Comparison of ENCODE assay signal across 28 cellular contexts in genomic region chr1:45047032-45047431, GRCh38. TPM values are rescaled to one million over a fixed set of nuclear protein-coding genes. Genes with fewer than 3 reads are reported as not detected.
DNase-seq lines count a peak whose midpoint lies in the region; ATAC-seq, FAIRE-seq and TF ChIP-seq lines count a peak whose summit lies in the region.
"Had no signal": no experiment of that assay in that cellular context is flagged by ENCODE, and none has a peak within 500 bp of the region (broad histone marks: within the 10 kb centered on the region; RNA-seq: fewer than 3 reads in every experiment).

No MANE protein-coding gene starts in this region.

- H3K4me3 ChIP-seq in BLaER1 treated with 17β-estradiol and CSF1 and Interleukin-3, amounts not matched to agents 10 nM and 100 nM = no peak overlapping the region
- H3K4me3 ChIP-seq: A549, SJSA1 had no signal

- ATAC-seq in activated T-helper 17 cell treated with anti-CD3 and anti-CD28 coated beads, Interleukin-2, amount 50 U/mL, for 72 hours (replicated peaks) = peak; percentile 79
- no peak for ATAC-seq in HG02678 (IDR thresholded peaks at IDR 0.05; ENCODE audit: unreplicated experiment)
- ATAC-seq in HG02623 (IDR thresholded peaks at IDR 0.05; ENCODE audit: unreplicated experiment) = no peak
- ATAC-seq: A549; CD8-positive, alpha-beta T cell had no signal

- H3K27ac ChIP-seq in BLaER1 treated with 17β-estradiol and CSF1 and Interleukin-3, amounts not matched to agents 10 nM and 100 nM = no peak overlapping the region
- H3K27ac ChIP-seq: A549, C4-2B, KMS-11, SJSA1 had no signal

- H3K4me1 ChIP-seq in BLaER1 treated with 17β-estradiol and CSF1 and Interleukin-3, amounts not matched to agents 10 nM and 100 nM = peaks cover 18 to 28% (median 24%) of the 10 kb centered on the region in 10 experiments
- H3K4me1 ChIP-seq: A549, SJSA1 had no signal

- FAIRE-seq in D721Med (lab: Jason Lieb, UNC) = no peak
- FAIRE-seq: A549, GM12892, H54 had no signal

- no peaks in the 10 kb centered on the region for H3K27me3 ChIP-seq in BLaER1 treated with 17β-estradiol and CSF1 and Interleukin-3, amounts not matched to agents 10 nM and 100 nM
- H3K27me3 ChIP-seq: SJSA1 had no signal

- no peak for TF ChIP-seq CTCF in D721Med (IDR thresholded peaks at IDR 0.05; ENCODE audit: insufficient read depth, missing control alignments)

- H3K4me3 Mint-ChIP-seq in activated T-helper 17 cell treated with anti-CD3 and anti-CD28 coated beads, Interleukin-2, amount 50 U/mL, for 72 hours = no peak overlapping the region
- H3K4me3 Mint-ChIP-seq: CD8-positive, alpha-beta T cell had no signal

- DNase-seq in HCEC 1CT (peak; percentile 3), myocyte (ENCODE audit: low read depth) (peak; percentile 33), D721Med (ENCODE audit: insufficient read length, low spot score) (no peak), nucleus accumbens (lab: John Stamatoyannopoulos, UW) (no peak)
- DNase-seq: AML-193; CD8-positive, alpha-beta T cell; DMS79 treated with DMSO at 0.1 percent for 48 hours; GF-D8; IMR-90; NCI-H1105 treated with DMSO at 0.1 percent for 48 hours; NCI-H146; NCI-H1930; NCI-H2107; NCI-H446; NCI-H524 treated with DMSO at 0.1 percent for 48 hours; NCI-H774; Right ventricle myocardium superior; RPMI8226 had no signal

- H3K36me3 Mint-ChIP-seq in activated T-helper 17 cell treated with anti-CD3 and anti-CD28 coated beads, Interleukin-2, amount 50 U/mL, for 72 hours (ENCODE audit: low read depth) = no peaks in the 10 kb centered on the region

- H3K4me2 ChIP-seq in BLaER1 treated with 17β-estradiol and CSF1 and Interleukin-3, amounts not matched to agents 10 nM and 100 nM = peak overlapping the region in 9 of 11 experiments; percentile 11 to 67 (median 49); a peak in 12 of 22 replicates
- H3K4me2 ChIP-seq: A549, KMS-11 had no signal

- H3K4me1 Mint-ChIP-seq in activated T-helper 17 cell treated with anti-CD3 and anti-CD28 coated beads, Interleukin-2, amount 50 U/mL, for 72 hours = peaks cover 6% of the 10 kb centered on the region

- H3K9me3 ChIP-seq in BLaER1 treated with 17β-estradiol and CSF1 and Interleukin-3, amounts not matched to agents 10 nM and 100 nM (replicated peaks in 1 of 11) = peaks cover 0 to 8% (median 0%) of the 10 kb centered on the region in 11 experiments; a peak in 2 of 22 replicates
- H3K9me3 ChIP-seq: A549, SJSA1 had no signal

- no peaks in the 10 kb centered on the region for H3K27me3 Mint-ChIP-seq in activated T-helper 17 cell treated with anti-CD3 and anti-CD28 coated beads, Interleukin-2, amount 50 U/mL, for 72 hours

- H3K9me3 Mint-ChIP-seq in activated T-helper 17 cell treated with anti-CD3 and anti-CD28 coated beads, Interleukin-2, amount 50 U/mL, for 72 hours = no peaks in the 10 kb centered on the region
- H3K9me3 Mint-ChIP-seq: CD8-positive, alpha-beta T cell had no signal

- H3K27ac Mint-ChIP-seq in activated T-helper 17 cell treated with anti-CD3 and anti-CD28 coated beads, Interleukin-2, amount 50 U/mL, for 72 hours = no peak overlapping the region
- H3K27ac Mint-ChIP-seq: CD8-positive, alpha-beta T cell had no signal

- H4K20me1 ChIP-seq in BLaER1 treated with 17β-estradiol and CSF1 and Interleukin-3, amounts not matched to agents 10 nM and 100 nM = no peaks in the 10 kb centered on the region

- no peaks in the 10 kb centered on the region for H3K36me3 ChIP-seq in BLaER1 treated with 17β-estradiol and CSF1 and Interleukin-3, amounts not matched to agents 10 nM and 100 nM
- H3K36me3 ChIP-seq: SJSA1 had no signal

- H3K9ac ChIP-seq in BLaER1 treated with 17β-estradiol and CSF1 and Interleukin-3, amounts not matched to agents 10 nM and 100 nM = no peak overlapping the region
- H3K9ac ChIP-seq: KMS-11 had no signal

RNA-seq across cellular contexts. Expression of gene UROD, which starts 35.0 kb away (rescaled TPM):
- 100 to 1,000 TPM in 1 of 2 donors, 10 to 100 TPM in 1; 81.7 to 134 TPM for total RNA-seq in activated T-helper 17 cell treated with anti-CD3 and anti-CD28 coated beads, Interleukin-2, amount 50 U/mL, for 72 hours
- total RNA-seq in myocyte = 80.8 and 87.2 TPM in 2 replicates
- 153 TPM for polyA plus RNA-seq in myocyte (2012)

RNA-seq across cellular contexts. Expression of gene HECTD3, which starts 35.9 kb away (rescaled TPM):
- 10 to 100 TPM; 23.2 to 29.5 TPM for total RNA-seq in activated T-helper 17 cell treated with anti-CD3 and anti-CD28 coated beads, Interleukin-2, amount 50 U/mL, for 72 hours
- 49.3 and 49.4 TPM in 2 replicates for total RNA-seq in myocyte
- 34.9 TPM for polyA plus RNA-seq in myocyte (2012)

Comparison
In these comparisons a context has a peak if more than half of its experiments do, and no peak if none do; other contexts are left out.
1. DNase-seq: peak in HCEC 1CT (single experiment) and myocyte (single experiment); none in D721Med (single experiment) and nucleus accumbens (0 of 56).